In genomic region chr6:25899580-25900408, GRCh38 we compare ENCODE assay signal across 26 cellular contexts. TPM values are rescaled to one million over a fixed set of nuclear protein-coding genes. Genes with fewer than 3 reads are reported as not detected.
DNase-seq lines count a peak whose midpoint lies in the region; TF ChIP-seq lines count a peak whose summit lies in the region.
"Had no signal": no experiment of that assay in that cellular context is flagged by ENCODE, and none has a peak within 500 bp of the region (broad histone marks: within the 10 kb centered on the region; RNA-seq: fewer than 3 reads in every experiment).

No MANE protein-coding gene starts in this region.

- DNase-seq in Calu3 (peak; percentile 11), glomerular visceral epithelial cell (ENCODE audit: extremely low spot score) (peak; percentile 76), progenitor cell of endocrine pancreas (ENCODE audit: low spot score, unreplicated experiment) (no peak), immature natural killer cell (no peak), NCI-H1417 treated with DMSO at 0.1 percent for 48 hours (lab: John Stamatoyannopoulos, UW) (no peak)
- DNase-seq in activated CD4-positive, alpha-beta T cell treated with anti-CD3 and anti-CD28 coated beads for 48 hours = no peak
- DNase-seq: activated CD8-positive, alpha-beta memory T cell treated with anti-CD3 and anti-CD28 coated beads, Interleukin-2, amount 50 U/mL, for 4 hours; esophagus squamous epithelium; left lung; NCI-H1048; NCI-H2107; NCI-H524; posterior cingulate gyrus; stimulated activated CD4-positive, alpha-beta T cell treated with anti-CD3 and anti-CD28 coated beads, Interleukin-1b, Interleukin-23, amount 100 ng/mL, for 48 hours; T-helper 2 cell; WERI-Rb-1 had no signal

- no peaks in the 10 kb centered on the region for H3K9me3 ChIP-seq in HUES48 (ENCODE audit: control insufficient read depth, insufficient read depth, low read length)
- H3K9me3 ChIP-seq: esophagus squamous epithelium, left lung had no signal

- H3K4me3 ChIP-seq in HUES48 (ENCODE audit: low read depth, low read length) = 0 out of 2 replicates have a peak overlapping the region, but pooled peaks have one; percentile 25
- H3K4me3 ChIP-seq: esophagus squamous epithelium, left lung, SK-N-MC had no signal

- H3K4me3 Mint-ChIP-seq in Calu3 (ENCODE audit: low read depth, unreplicated experiment) (no peak overlapping the region), progenitor cell of endocrine pancreas (ENCODE audit: low read depth) (no peak overlapping the region), immature natural killer cell (no peak overlapping the region)
- H3K4me3 Mint-ChIP-seq: stimulated activated effector memory CD8-positive, alpha-beta T cell treated with anti-CD3 and anti-CD28 coated beads, Interleukin-12 subunit alpha, Interleukin-12 subunit beta, amount 100 ng/mL, for 72 hours had no signal

- no peak for TF ChIP-seq CTCF in Calu3 (IDR thresholded peaks at IDR 0.05; ENCODE audit: unreplicated experiment)
- no peak for TF ChIP-seq CTCF in progenitor cell of endocrine pancreas (IDR thresholded peaks at IDR 0.05; ENCODE audit: unreplicated experiment)

- H3K9ac ChIP-seq in HUES48 (ENCODE audit: low read depth, low read length) = 0 out of 2 replicates have a peak overlapping the region, but pooled peaks have one; percentile 9

- CTCF ChIA-PET in Calu3 (lab: Charles Lee) = interaction anchor here (0.5 to 2.6 kb wide), 9 partner anchors 9 to 1361 kb away, joined by 3 to 15 read pairs (median 5); partner anchors contain the start of gene CARMIL1

- peak overlapping the region; percentile 69 for H3K27ac ChIP-seq in HUES48 (ENCODE audit: low read depth, low read length)
- H3K27ac ChIP-seq: esophagus squamous epithelium, left lung, RWPE1, SK-N-MC, WERI-Rb-1 had no signal

- peaks cover 21% of the 10 kb centered on the region for H3K4me1 ChIP-seq in HUES48 (ENCODE audit: control insufficient read depth, insufficient read depth, low read length)
- H3K4me1 ChIP-seq: esophagus squamous epithelium, left lung had no signal

- H3K27me3 Mint-ChIP-seq in Calu3 (ENCODE audit: unreplicated experiment) (no peaks in the 10 kb centered on the region), progenitor cell of endocrine pancreas (no peaks in the 10 kb centered on the region), immature natural killer cell (ENCODE audit: low read depth in 3 of 3) (peaks cover 0 to 12% (median 3%) of the 10 kb centered on the region in 3 donors)

- H3K27ac Mint-ChIP-seq in Calu3 (ENCODE audit: unreplicated experiment) (peak overlapping the region; percentile 63), progenitor cell of endocrine pancreas (peak overlapping the region; percentile 79), immature natural killer cell (no peak overlapping the region)
- H3K27ac Mint-ChIP-seq: stimulated activated effector memory CD8-positive, alpha-beta T cell treated with anti-CD3 and anti-CD28 coated beads, Interleukin-12 subunit alpha, Interleukin-12 subunit beta, amount 100 ng/mL, for 72 hours had no signal

- H3K36me3 ChIP-seq in HUES48 (ENCODE audit: control insufficient read depth, insufficient read depth, low read length) = no peaks in the 10 kb centered on the region
- H3K36me3 ChIP-seq: esophagus squamous epithelium, left lung, WERI-Rb-1 had no signal

- intact Hi-C loops in Calu3 (cut with micrococcal nuclease; ENCODE audit: unreplicated experiment) = loop anchor here (5.0 to 10.0 kb wide), 2 partner anchors 43 to 295 kb away; no protein-coding TSS in a partner anchor

- H3K36me3 Mint-ChIP-seq in Calu3 (ENCODE audit: insufficient read depth, unreplicated experiment) (no peaks in the 10 kb centered on the region), progenitor cell of endocrine pancreas (ENCODE audit: insufficient read depth) (no peaks in the 10 kb centered on the region), immature natural killer cell (no peaks in the 10 kb centered on the region)
- H3K36me3 Mint-ChIP-seq: stimulated activated effector memory CD8-positive, alpha-beta T cell treated with anti-CD3 and anti-CD28 coated beads, Interleukin-12 subunit alpha, Interleukin-12 subunit beta, amount 100 ng/mL, for 72 hours had no signal

- peaks cover 30% of the 10 kb centered on the region for H3K4me1 Mint-ChIP-seq in Calu3 (ENCODE audit: low read depth, unreplicated experiment)
- peaks cover 25% of the 10 kb centered on the region for H3K4me1 Mint-ChIP-seq in progenitor cell of endocrine pancreas (ENCODE audit: low read depth)
- no peaks in the 10 kb centered on the region for H3K4me1 Mint-ChIP-seq in immature natural killer cell
- H3K4me1 Mint-ChIP-seq: stimulated activated effector memory CD8-positive, alpha-beta T cell treated with anti-CD3 and anti-CD28 coated beads, Interleukin-12 subunit alpha, Interleukin-12 subunit beta, amount 100 ng/mL, for 72 hours had no signal

- H3K9me3 Mint-ChIP-seq in Calu3 (ENCODE audit: low read depth, unreplicated experiment) (no peaks in the 10 kb centered on the region), progenitor cell of endocrine pancreas (ENCODE audit: low read depth) (no peaks in the 10 kb centered on the region), immature natural killer cell (no peaks in the 10 kb centered on the region)
- H3K9me3 Mint-ChIP-seq: stimulated activated effector memory CD8-positive, alpha-beta T cell treated with anti-CD3 and anti-CD28 coated beads, Interleukin-12 subunit alpha, Interleukin-12 subunit beta, amount 100 ng/mL, for 72 hours had no signal

- no peaks in the 10 kb centered on the region for H3K27me3 ChIP-seq in HUES48 (ENCODE audit: control insufficient read depth, insufficient read depth, low read length)
- H3K27me3 ChIP-seq: esophagus squamous epithelium, left lung had no signal

- BruUV-seq in Calu3 (replicated peaks; lab: Mats Ljungman, UMichigan) = no TSS peak

RNA-seq across cellular contexts. Expression of gene SLC17A3, which starts 25.8 kb away (rescaled TPM):
- total RNA-seq in Calu3 (2022) (not detected in 2 replicates), progenitor cell of endocrine pancreas (0.34 and 0.58 TPM in 2 replicates)
- polyA plus RNA-seq in immature natural killer cell = not detected
- total RNA-seq: esophagus squamous epithelium, glomerular endothelial cell, LHCN-M2, skeletal muscle tissue had no signal
- polyA plus RNA-seq: adipose tissue, neural cell had no signal

RNA-seq across cellular contexts. Expression of gene SLC17A2, which starts 30.7 kb away (rescaled TPM):
- total RNA-seq in Calu3 (2022) = not detected in 2 replicates
- not detected in 2 replicates for total RNA-seq in progenitor cell of endocrine pancreas
- polyA plus RNA-seq in immature natural killer cell = not detected
- total RNA-seq: esophagus squamous epithelium, glomerular endothelial cell, left lung, LHCN-M2, mononuclear cell, skeletal muscle tissue had no signal
- polyA plus RNA-seq: adipose tissue, neural cell had no signal

Comparison
In these comparisons a context has a peak if more than half of its experiments do, and no peak if none do; other contexts are left out.
1. DNase-seq: peak in Calu3 (single experiment) and glomerular visceral epithelial cell (single experiment); none in progenitor cell of endocrine pancreas (single experiment), activated CD4-positive, alpha-beta T cell treated with anti-CD3 and anti-CD28 coated beads for 48 hours (single experiment), immature natural killer cell (0 of 3) and NCI-H1417 treated with DMSO at 0.1 percent for 48 hours (single experiment).
2. H3K27ac Mint-ChIP-seq: peak in Calu3 (single experiment) and progenitor cell of endocrine pancreas (single experiment); none in immature natural killer cell (0 of 6).